ENCODE assay signal across 12 cellular contexts in the genomic region with DNA sequence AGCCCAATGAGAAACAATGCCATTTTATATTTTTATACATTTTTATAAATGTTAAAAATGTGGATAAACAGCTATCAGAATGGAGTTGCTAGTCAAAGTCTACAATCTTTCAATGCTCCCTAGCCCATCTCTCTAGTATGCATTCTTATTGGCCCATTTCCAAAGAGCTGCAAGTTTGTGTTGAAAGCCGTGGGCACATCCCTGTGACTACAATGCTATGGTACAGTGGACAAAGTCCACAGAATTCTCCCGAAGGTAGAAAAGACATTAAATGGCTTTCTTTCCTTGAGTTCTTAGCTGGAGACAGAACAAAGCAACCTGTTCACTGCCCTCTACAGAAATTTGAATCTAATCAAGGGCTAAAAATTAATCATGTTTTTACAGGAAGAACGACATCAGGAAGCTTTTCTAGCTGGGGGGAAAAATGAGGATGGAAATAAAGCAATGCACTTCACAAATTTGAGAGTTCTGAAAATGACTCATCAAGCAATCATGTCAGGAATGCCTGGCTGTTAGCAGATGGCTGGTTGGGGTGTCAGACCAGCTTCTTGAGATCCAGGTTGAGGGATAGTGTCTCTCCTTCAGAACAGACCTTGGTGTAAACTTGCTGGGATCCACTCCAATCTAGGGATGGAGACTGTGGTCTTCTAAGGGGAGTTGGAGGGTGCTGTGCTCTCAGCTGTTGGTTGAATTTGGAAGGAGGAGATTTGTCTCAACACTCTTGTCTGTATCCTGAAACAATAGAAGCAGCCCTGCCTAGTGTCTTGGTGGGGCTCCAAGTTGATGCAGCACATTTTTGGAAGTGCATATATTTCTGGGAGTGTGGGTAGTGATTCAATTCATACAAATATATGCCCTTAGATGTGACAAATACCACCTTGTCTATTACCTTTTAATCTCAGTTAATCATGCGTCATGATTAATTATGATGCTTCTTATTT.
DNase-seq lines count a peak whose midpoint lies in the region; ATAC-seq and TF ChIP-seq lines count a peak whose summit lies in the region.
"Had no signal": no experiment of that assay in that cellular context is flagged by ENCODE, and none has a peak within 500 bp of the region (broad histone marks: within the 10 kb centered on the region; RNA-seq: fewer than 3 reads in every experiment).

No MANE protein-coding gene starts in this region.

- H3K4me3 ChIP-seq in BJ (ENCODE audit: low read depth, low read length) (no peak overlapping the region), liver (ENCODE audit: low read depth in 1 of 3, low read length in 3 of 3) (no peak overlapping the region)
- H3K4me3 ChIP-seq: suprapubic skin had no signal

- H3K9me3 ChIP-seq in liver (ENCODE audit: control insufficient read depth in 4 of 4, low read length in 3 of 4) = no peaks in the 10 kb centered on the region
- H3K9me3 ChIP-seq: suprapubic skin had no signal

- H3K27me3 ChIP-seq in BJ (ENCODE audit: control insufficient read depth, insufficient read depth, low read length) (no peaks in the 10 kb centered on the region), liver (ENCODE audit: control insufficient read depth in 4 of 4, insufficient read depth in 4 of 4, low read length in 3 of 4) (no peaks in the 10 kb centered on the region)
- H3K27me3 ChIP-seq: suprapubic skin had no signal

- CTCF ChIA-PET in BJ (lab: Yijun Ruan, JAX) = interaction anchor here (0.9 to 4.7 kb wide), 7 partner anchors 11 to 285 kb away, joined by 3 to 18 read pairs (median 5); no protein-coding TSS in a partner anchor

- TF ChIP-seq RAD21 in liver (IDR thresholded peaks at IDR 0.05) = no peak

- H3K4me1 ChIP-seq in liver (ENCODE audit: control insufficient read depth in 4 of 4, insufficient read depth in 4 of 4, low read length in 3 of 4) = no peaks in the 10 kb centered on the region

- H3K27ac ChIP-seq in liver (ENCODE audit: low read depth in 1 of 2, low read length in 2 of 2) = no peak overlapping the region
- H3K27ac ChIP-seq: suprapubic skin had no signal

- ATAC-seq in GM21423 (IDR thresholded peaks at IDR 0.05; ENCODE audit: unreplicated experiment) = no peak

- WGBS in liver = 57% methylated on average over 4 of the region's 4 CpGs

- no peak overlapping the region for H3K9ac ChIP-seq in liver (ENCODE audit: low read depth in 1 of 2, low read length in 2 of 2)

- TF ChIP-seq CTCF in BJ (IDR thresholded peaks at IDR 0.05; ENCODE audit: insufficient read depth, low read depth, low read length) (no peak), liver (IDR thresholded peaks at IDR 0.05; ENCODE audit: low read depth, low read length, missing input control) (no peak)

- POLR2A ChIA-PET in BJ (lab: Charles Lee) = interaction anchor here (0.6 kb wide), 2 partner anchors 18 to 26 kb away, joined by 3 to 4 read pairs; no protein-coding TSS in a partner anchor

- DNase-seq in BJ (ENCODE audit: low read depth) (peak; percentile 54), NCI-H226 (peak; percentile 93), dedifferentiated amniotic fluid mesenchymal stem cell (ENCODE audit: extremely low spot score) (peak; percentile 74), hippocampal formation (lab: John Stamatoyannopoulos, UW) (no peak), NCI-H748 treated with DMSO at 0.1 percent for 48 hours (lab: John Stamatoyannopoulos, UW) (no peak)
- DNase-seq in activated effector memory CD4-positive, alpha-beta T cell treated with anti-CD3 and anti-CD28 coated beads, Interleukin-2, amount 50 U/mL, for 16 hours = no peak
- DNase-seq: activated naive CD4-positive, alpha-beta T cell treated with Interleukin-2 at 50 U/mL for 16 hours; CD4-positive, CD25-positive, alpha-beta regulatory T cell; NCI-H2081 had no signal

- H3K36me3 ChIP-seq in BJ (ENCODE audit: control insufficient read depth, insufficient read depth, low read length) = no peaks in the 10 kb centered on the region
- H3K36me3 ChIP-seq in liver (ENCODE audit: control insufficient read depth in 4 of 4, insufficient read depth in 3 of 4, low read depth in 1 of 4, low read length in 3 of 4) = no peaks in the 10 kb centered on the region
- H3K36me3 ChIP-seq: suprapubic skin had no signal

TF ChIP-seq in liver, 16 proteins besides CTCF, POLR2A, EP300 and RAD21:
- peak; percentile 81 to 83 for TF ChIP-seq JUND (IDR thresholded peaks at IDR 0.05)
- no peak for TF ChIP-seq RXRA (IDR thresholded peaks at IDR 0.05)
- no peak for TF ChIP-seq EGR1 (IDR thresholded peaks at IDR 0.05; ENCODE audit: low read depth in 2 of 2)
- TF ChIP-seq MAX (IDR thresholded peaks at IDR 0.05) = no peak
- peak; percentile 16 for TF ChIP-seq NR2F2 (IDR thresholded peaks at IDR 0.05)

Comparison
In these comparisons a context has a peak if more than half of its experiments do, and no peak if none do; other contexts are left out.
1. DNase-seq: peak in BJ (single experiment), NCI-H226 (single experiment) and dedifferentiated amniotic fluid mesenchymal stem cell (single experiment); none in hippocampal formation (0 of 2), activated effector memory CD4-positive, alpha-beta T cell treated with anti-CD3 and anti-CD28 coated beads, Interleukin-2, amount 50 U/mL, for 16 hours (single experiment) and NCI-H748 treated with DMSO at 0.1 percent for 48 hours (single experiment).